8 cellular contexts compared by ENCODE assay signal in genomic region chr9:134642385-134643181, GRCh38. TPM values are rescaled to one million over a fixed set of nuclear protein-coding genes. Genes with fewer than 3 reads are reported as not detected.
DNase-seq lines count a peak whose midpoint lies in the region; ATAC-seq lines count a peak whose summit lies in the region.

No MANE protein-coding gene starts in this region.

- H3K4me2 ChIP-seq in GM23248 (ENCODE audit: unreplicated experiment): peak overlapping the region; percentile 93

- peak overlapping the region; percentile 94 for H3K27ac ChIP-seq in GM23248
- no peak overlapping the region for H3K27ac ChIP-seq in iPS-18a (ENCODE audit: low read length)
- peak overlapping the region in 19 of 21 experiments; percentile 28 to 93 (median 84) for H3K27ac ChIP-seq in skin epidermis

- H3K27me3 ChIP-seq in GM23248 (replicated peaks; ENCODE audit: insufficient read depth) (no peaks in the 10 kb centered on the region), iPS-18a (ENCODE audit: control insufficient read depth, insufficient read depth, low read length) (peaks cover 15% of the 10 kb centered on the region)

- ATAC-seq in HG02870 (IDR thresholded peaks at IDR 0.05; ENCODE audit: unreplicated experiment): no peak

- DNase-seq in GM23248 (peak; percentile 89), amniotic stem cell (lab: John Stamatoyannopoulos, UW) (peak; percentile 62), putamen (ENCODE audit: low spot score) (no peak), mesenteric fat pad (ENCODE audit: low spot score) (no peak), OCI-M1 (lab: John Stamatoyannopoulos, UW) (no peak)

- peaks cover 50% of the 10 kb centered on the region for H3K79me2 ChIP-seq in GM23248 (ENCODE audit: insufficient read depth)

- WGBS in GM23248 (ENCODE audit: low coverage in 1 of 2, low lambda C conversion rate in 2 of 2, missing lambda C conversion rate in 2 of 2), 2 experiments: 1% methylated on average over 20 to 29 of the region's 37 CpGs

- H4K20me1 ChIP-seq in GM23248 (ENCODE audit: insufficient read depth): peaks cover 7% of the 10 kb centered on the region; the same call in 1 of the 2 replicates

- H3K36me3 ChIP-seq in GM23248 (ENCODE audit: low read depth): no peaks in the 10 kb centered on the region
- H3K36me3 ChIP-seq in iPS-18a (ENCODE audit: control insufficient read depth, low read depth, low read length): no peaks in the 10 kb centered on the region

- peaks cover 35% of the 10 kb centered on the region for H3F3A ChIP-seq in GM23248 (ENCODE audit: insufficient read depth)

- peak overlapping the region; percentile 97 for H3K9ac ChIP-seq in GM23248
- H3K9ac ChIP-seq in iPS-18a (ENCODE audit: low read length): no peak overlapping the region

- H3K9me2 ChIP-seq in GM23248 (ENCODE audit: insufficient read depth): no peaks in the 10 kb centered on the region

- H3K9me3 ChIP-seq in GM23248 (ENCODE audit: low read depth): no peaks in the 10 kb centered on the region
- H3K9me3 ChIP-seq in iPS-18a (ENCODE audit: control insufficient read depth, low read depth, low read length): no peaks in the 10 kb centered on the region

- H3K4me1 ChIP-seq in GM23248 (ENCODE audit: insufficient read depth) (peaks cover 31% of the 10 kb centered on the region), iPS-18a (ENCODE audit: control insufficient read depth, low read depth, low read length) (peaks cover 27% of the 10 kb centered on the region)

- in situ Hi-C loops in GM23248 (cut with MboI): no loop called here

- H2AFZ ChIP-seq in GM23248: no peak overlapping the region

- peak overlapping the region; percentile 100 for H3K4me3 ChIP-seq in GM23248
- peak overlapping the region; percentile 49 for H3K4me3 ChIP-seq in iPS-18a (ENCODE audit: low read length)
- peak overlapping the region; percentile 49 to 72 (median 51) for H3K4me3 ChIP-seq in skin epidermis

RNA-seq across cellular contexts. Expression of gene COL5A1, which starts 1.0 kb away (rescaled TPM):
- 812 and 897 TPM in 2 replicates for total RNA-seq in GM23248 (2014; rRNA removed; shearing (Covaris generic))
- 206 and 211 TPM in 2 replicates for polyA plus RNA-seq in GM23248 (2016; fragmentation: Nextera tagmentation; extraction: Ambion mirVana)
- total RNA-seq in mesenteric fat pad: 84.7 TPM

Comparison
In these comparisons a context has a peak if more than half of its experiments do, and no peak if none do; other contexts are left out.
1. DNase-seq: peak in GM23248 (single experiment) and amniotic stem cell (single experiment); none in putamen (single experiment), mesenteric fat pad (single experiment) and OCI-M1 (single experiment).
2. H3K4me3 ChIP-seq: peak in every context shown above with its lines; median percentile 100 in GM23248; 51 in skin epidermis; 49 in iPS-18a.